ENCODE assay signal across 1 cellular context in genomic region chr4:16868674-16869073, GRCh38.
TF ChIP-seq lines count a peak whose summit lies in the region.

No MANE protein-coding gene starts in this region.

TF ChIP-seq in HepG2, 621 proteins besides CTCF, POLR2A, EP300 and RAD21 (continued from another document):
- no peak for TF ChIP-seq CAMTA2 (CRISPR knock-in tag; IDR thresholded peaks at IDR 0.05; ENCODE audit: borderline replicate concordance)
- no peak for TF ChIP-seq SIX4 (CRISPR knock-in tag; IDR thresholded peaks at IDR 0.05)
- no peak for TF ChIP-seq TCF12 (IDR thresholded peaks at IDR 0.05)
- no peak for TF ChIP-seq TCF12 (CRISPR knock-in tag; IDR thresholded peaks at IDR 0.05)
